Comparison of ENCODE assay signal across 8 cellular contexts in genomic region chr13:50208826-50209335, GRCh38.
DNase-seq lines count a peak whose midpoint lies in the region; ATAC-seq and TF ChIP-seq lines count a peak whose summit lies in the region.

No MANE protein-coding gene starts in this region.

- DNase-seq in BJ (ENCODE audit: low read depth) (peak; percentile 28), SKM-1 treated with dmso at 0.1 percent for 144 hours (lab: John Stamatoyannopoulos, UW; ENCODE audit: unreplicated experiment) (peak; percentile 73), foreskin keratinocyte (no peak), non-pigmented ciliary epithelial cell (ENCODE audit: low read depth) (peak; percentile 75), middle frontal gyrus (ENCODE audit: extremely low spot score, low spot score) (no peak)

- CTCF ChIA-PET in BJ (lab: Yijun Ruan, JAX): interaction anchor here (0.5 kb wide), 1 partner anchor 15 kb away, joined by 3 read pairs; no protein-coding TSS in a partner anchor

- no peak overlapping the region for H3K27ac ChIP-seq in foreskin keratinocyte

- no peaks in the 10 kb centered on the region for H3K27me3 ChIP-seq in BJ (ENCODE audit: control insufficient read depth, insufficient read depth, low read length)
- H3K27me3 ChIP-seq in foreskin keratinocyte: peaks cover 19% of the 10 kb centered on the region

- no peaks in the 10 kb centered on the region for H3K4me1 ChIP-seq in foreskin keratinocyte

- POLR2A ChIA-PET in BJ (lab: Charles Lee): no interaction called here

- no peaks in the 10 kb centered on the region for H3K36me3 ChIP-seq in BJ (ENCODE audit: control insufficient read depth, insufficient read depth, low read length)

- H3K4me3 ChIP-seq in BJ (ENCODE audit: low read depth, low read length): no peak overlapping the region

- ATAC-seq in HG02759 (IDR thresholded peaks at IDR 0.05; ENCODE audit: unreplicated experiment) (peak; percentile 69), foreskin keratinocyte (peak; percentile 38), GM18867 (IDR thresholded peaks at IDR 0.05; ENCODE audit: unreplicated experiment) (no peak), HG02763 (IDR thresholded peaks at IDR 0.05; ENCODE audit: unreplicated experiment) (no peak)

- TF ChIP-seq CTCF in BJ (IDR thresholded peaks at IDR 0.05; ENCODE audit: insufficient read depth, low read depth, low read length) (no peak), foreskin keratinocyte (conservative IDR thresholded peaks at IDR 0.05) (no peak)

Comparison
In these comparisons a context has a peak if more than half of its experiments do, and no peak if none do; other contexts are left out.
1. DNase-seq: peak in BJ (single experiment), SKM-1 treated with dmso at 0.1 percent for 144 hours (single experiment) and non-pigmented ciliary epithelial cell (single experiment); none in foreskin keratinocyte (0 of 2) and middle frontal gyrus (single experiment).
2. ATAC-seq: peak in HG02759 (single experiment) and foreskin keratinocyte (single experiment); none in GM18867 (single experiment) and HG02763 (single experiment).